In genomic region chr1:2481885-2482284, GRCh38 we compare ENCODE assay signal across 19 cellular contexts. TPM values are rescaled to one million over a fixed set of nuclear protein-coding genes. Genes with fewer than 3 reads are reported as not detected.
DNase-seq lines count a peak whose midpoint lies in the region; ATAC-seq and TF ChIP-seq lines count a peak whose summit lies in the region.
"Had no signal": no experiment of that assay in that cellular context is flagged by ENCODE, and none has a peak within 500 bp of the region (broad histone marks: within the 10 kb centered on the region; RNA-seq: fewer than 3 reads in every experiment).

No MANE protein-coding gene starts in this region.

- no peaks in the 10 kb centered on the region for H3K27me3 ChIP-seq in H9 (ENCODE audit: insufficient read depth, low read length)

- no peak for DNase-seq in H9
- peak; percentile 71 for DNase-seq in RPMI7951 (ENCODE audit: low read depth)
- DNase-seq in renal cortical epithelial cell (ENCODE audit: low read depth), result peak; percentile 47
- no peak for DNase-seq in amniotic stem cell (lab: John Stamatoyannopoulos, UW)
- no peak for DNase-seq in T-cell
- DNase-seq: activated CD4-positive, alpha-beta T cell treated with anti-CD3 and anti-CD28 coated beads for 1 hour; caudate nucleus; head of caudate nucleus; immature natural killer cell; naive thymus-derived CD4-positive, alpha-beta T cell; NCI-H146; NCI-H446 treated with DMSO at 0.1 percent for 48 hours; SHP77 treated with DMSO at 0.1 percent for 48 hours; stimulated activated CD4-positive, alpha-beta T cell treated with anti-CD3 and anti-CD28 coated beads, Interleukin-4, amount 100 ng/mL, for 4 hours had no signal

- no peak overlapping the region for H3K27ac ChIP-seq in H9 (ENCODE audit: insufficient read length, low read depth, low read length)
- H3K27ac ChIP-seq: esophagus muscularis mucosa had no signal

- no peak overlapping the region for H4K8ac ChIP-seq in H9 (replicated peaks; ENCODE audit: insufficient read length, low read depth, low read length)

- H3K27me3 Mint-ChIP-seq in H9 (ENCODE audit: low read depth) (peaks cover 7% of the 10 kb centered on the region), brain (peaks cover 4% of the 10 kb centered on the region), T-cell (no peaks in the 10 kb centered on the region)
- H3K27me3 Mint-ChIP-seq: naive thymus-derived CD4-positive, alpha-beta T cell had no signal

- H2BK20ac ChIP-seq in H9 (ENCODE audit: low read depth, low read length, poor library complexity, severe bottlenecking), result no peak overlapping the region

- no peak overlapping the region for H3K9ac ChIP-seq in H9 (ENCODE audit: extremely low read depth, insufficient read length, low read length)

- H3K56ac ChIP-seq in H9 (ENCODE audit: insufficient read length, low read depth, low read length), result no peak overlapping the region

- no CpG with 5 or more reads among the region's 10 CpGs for WGBS in H9 (ENCODE audit: extremely low coverage, insufficient read length, low lambda C conversion rate)

- no peak overlapping the region for H3K23ac ChIP-seq in H9 (ENCODE audit: insufficient read length, low read depth, low read length)

- H3T11ph ChIP-seq in H9 (ENCODE audit: low read length), result no peak overlapping the region

- H2BK120ac ChIP-seq in H9 (ENCODE audit: low read depth, low read length, poor library complexity, severe bottlenecking), result no peak overlapping the region

- no peak overlapping the region for H3K18ac ChIP-seq in H9 (ENCODE audit: insufficient read length, low read depth, low read length)

- ATAC-seq in HG03442 (IDR thresholded peaks at IDR 0.05; ENCODE audit: unreplicated experiment) (no peak), T-cell (replicated peaks in 1 of 4) (no peak)
- ATAC-seq: naive thymus-derived CD4-positive, alpha-beta T cell had no signal

- H4K5ac ChIP-seq in H9 (ENCODE audit: insufficient read length, low read depth, low read length), result no peak overlapping the region

- no peaks in the 10 kb centered on the region for H3K4me1 ChIP-seq in H9 (ENCODE audit: insufficient read depth, low read length)
- H3K4me1 ChIP-seq: esophagus muscularis mucosa had no signal

- 0 out of 2 replicates have a peak overlapping the region, but pooled peaks have one; percentile 23 for H3K14ac ChIP-seq in H9 (ENCODE audit: insufficient read depth, low read length)

- H3K27ac Mint-ChIP-seq in H9 (no peak overlapping the region), brain (peak overlapping the region in 3 of 5 experiments; percentile 59 to 90 (median 80)), T-cell (no peak overlapping the region)
- H3K27ac Mint-ChIP-seq: immature natural killer cell; naive thymus-derived CD4-positive, alpha-beta T cell had no signal

- H3K79me2 ChIP-seq in H9 (ENCODE audit: insufficient read depth, low read length), result no peaks in the 10 kb centered on the region

- CTCF ChIA-PET in T-cell (lab: Charles Lee), result no interaction called here

- no peaks in the 10 kb centered on the region for H3K79me1 ChIP-seq in H9 (ENCODE audit: insufficient read depth, low read depth, low read length, poor library complexity, severe bottlenecking)

- H4K91ac ChIP-seq in H9 (ENCODE audit: insufficient read length, low read depth, low read length), result no peak overlapping the region

- no peaks in the 10 kb centered on the region for H3K9me3 ChIP-seq in H9 (ENCODE audit: control insufficient read depth, low read depth, low read length)
- H3K9me3 ChIP-seq: esophagus muscularis mucosa had no signal

- no peak for TF ChIP-seq CTCF in H9 (conservative IDR thresholded peaks at IDR 0.05)
- no peak for TF ChIP-seq CTCF in brain (conservative IDR thresholded peaks at IDR 0.05)

- no peaks in the 10 kb centered on the region for H3K23me2 ChIP-seq in H9 (ENCODE audit: insufficient read length, low read depth, low read length, poor library complexity, severe bottlenecking)

- no peaks in the 10 kb centered on the region for H3K9me3 Mint-ChIP-seq in H9
- no peaks in the 10 kb centered on the region for H3K9me3 Mint-ChIP-seq in brain
- no peaks in the 10 kb centered on the region for H3K9me3 Mint-ChIP-seq in T-cell
- H3K9me3 Mint-ChIP-seq: immature natural killer cell had no signal

- H3K4me3 Mint-ChIP-seq in H9, result no peak overlapping the region
- no peak overlapping the region for H3K4me3 Mint-ChIP-seq in brain
- H3K4me3 Mint-ChIP-seq in T-cell, result no peak overlapping the region
- H3K4me3 Mint-ChIP-seq: immature natural killer cell; naive thymus-derived CD4-positive, alpha-beta T cell had no signal

- no peak overlapping the region for H2BK5ac ChIP-seq in H9 (ENCODE audit: insufficient read length, low read length)

- no peak overlapping the region for H2BK15ac ChIP-seq in H9 (ENCODE audit: low read depth, low read length)

- H3K4me2 ChIP-seq in H9 (ENCODE audit: insufficient read depth, insufficient read length, low read length), result no peak overlapping the region
- H3K4me2 ChIP-seq: smooth muscle cell had no signal

- H3K4me1 Mint-ChIP-seq in H9 (peaks cover 0 to 6% of the 10 kb centered on the region in 2 experiments; a peak in 1 of 4 replicates), brain (peaks cover 22% of the 10 kb centered on the region), T-cell (peaks cover 0 to 6% (median 4%) of the 10 kb centered on the region in 3 donors)

- no peak overlapping the region for H2AFZ ChIP-seq in H9 (ENCODE audit: low read length)

- POLR2A ChIA-PET in T-cell (lab: Charles Lee), result no interaction called here

- H2AK5ac ChIP-seq in H9 (ENCODE audit: insufficient read length, low read length), result no peak overlapping the region

- H4K20me1 ChIP-seq in H9 (ENCODE audit: control insufficient read depth, insufficient read depth, insufficient read length), result no peaks in the 10 kb centered on the region

- H2BK12ac ChIP-seq in H9 (ENCODE audit: insufficient read length, low read depth, low read length), result no peak overlapping the region

- no peak overlapping the region for H3K4ac ChIP-seq in H9 (ENCODE audit: low read depth, low read length)

- no peaks in the 10 kb centered on the region for H3K36me3 Mint-ChIP-seq in H9 (ENCODE audit: insufficient read depth in 1 of 3, low read depth in 3 of 3)
- H3K36me3 Mint-ChIP-seq in brain, result no peaks in the 10 kb centered on the region
- H3K36me3 Mint-ChIP-seq in T-cell, result peaks cover 8% of the 10 kb centered on the region
- H3K36me3 Mint-ChIP-seq: immature natural killer cell; naive thymus-derived CD4-positive, alpha-beta T cell had no signal

RNA-seq across cellular contexts. Expression of gene PLCH2, which starts 5.8 kb away (rescaled TPM):
- 0.09 and 0.18 TPM in 2 replicates for total RNA-seq in H9 (2021)
- total RNA-seq in RPMI7951 (2014; rRNA removed; shearing (Covaris generic)), result 0.12 and 0.29 TPM in 2 replicates
- polyA plus RNA-seq in brain (ENCODE audit: insufficient read depth, low read depth, low replicate concordance), result 5.5 TPM
- total RNA-seq in renal cortical epithelial cell, result 0.05 and 0.17 TPM in 2 replicates
- 10 to 100 TPM; 20.2 to 59.1 (median 27.9) TPM for total RNA-seq in T-cell

RNA-seq across cellular contexts. Expression of gene PANK4, which starts 44.5 kb away (rescaled TPM):
- 32.2 and 34.8 TPM in 2 replicates for total RNA-seq in H9 (2021)
- total RNA-seq in RPMI7951 (2014; rRNA removed; shearing (Covaris generic)), result 15.0 and 17.6 TPM in 2 replicates
- 23.7 TPM for polyA plus RNA-seq in brain (ENCODE audit: insufficient read depth, low read depth, low replicate concordance)
- 14.6 and 20.3 TPM in 2 replicates for total RNA-seq in renal cortical epithelial cell
- 100 to 1,000 TPM in 3 of 5 donors, 10 to 100 TPM in 2; 51.0 to 128 (median 119) TPM for total RNA-seq in T-cell

RNA-seq across cellular contexts. Expression of gene HES5, which starts 48.2 kb away (rescaled TPM):
- total RNA-seq in H9 (2021) (not detected in 2 replicates), renal cortical epithelial cell (not detected in 2 replicates), T-cell (not detected)
- not detected in 2 replicates for total RNA-seq in RPMI7951 (2014; rRNA removed; shearing (Covaris generic))
- 1.6 TPM for polyA plus RNA-seq in brain (ENCODE audit: insufficient read depth, low read depth, low replicate concordance)
- total RNA-seq: naive thymus-derived CD4-positive, alpha-beta T cell; T-helper 2 cell treated with Interferon-gamma antibody and Interleukin-4, amounts not matched to agents 100 ng/mL and 5 ng/mL, for 36 hours had no signal
- polyA plus RNA-seq: immature natural killer cell; naive thymus-derived CD4-positive, alpha-beta T cell had no signal

Comparison
In these comparisons a context has a peak if more than half of its experiments do, and no peak if none do; other contexts are left out.
1. DNase-seq: peak in RPMI7951 (single experiment) and renal cortical epithelial cell (single experiment); none in H9 (single experiment), amniotic stem cell (single experiment) and T-cell (0 of 34).
2. H3K27ac Mint-ChIP-seq: peak in brain (3 of 5); none in H9 (0 of 3) and T-cell (0 of 2).
3. RNA of gene PLCH2, which starts 5.8 kb away (total RNA-seq): 20.2 to 59.1 TPM in T-cell; 0.12 to 0.29 TPM in RPMI7951, 0.09 to 0.18 TPM in H9 and 0.05 to 0.17 TPM in renal cortical epithelial cell; every median in the first group is over 10 times any median in the second.